Comparison of ENCODE assay signal across 17 cellular contexts in genomic region chr2:47429795-47430194, GRCh38. TPM values are rescaled to one million over a fixed set of nuclear protein-coding genes. Genes with fewer than 3 reads are reported as not detected.
A peak's percentile ranks its signal among the peaks of the same experiment; 100 is the strongest.
DNase-seq lines count a peak whose midpoint lies in the region; ATAC-seq, FAIRE-seq and TF ChIP-seq lines count a peak whose summit lies in the region.
"Had no signal": no experiment of that assay in that cellular context is flagged by ENCODE, and none has a peak within 500 bp of the region (broad histone marks: within the 10 kb centered on the region; RNA-seq: fewer than 3 reads in every experiment).

No MANE protein-coding gene starts in this region.

- H3K4me2 ChIP-seq in GM23248 (ENCODE audit: unreplicated experiment), result no peak overlapping the region

- no peaks in the 10 kb centered on the region for H3K9me2 ChIP-seq in GM23248 (ENCODE audit: insufficient read depth)

- no peaks in the 10 kb centered on the region for H3K4me1 ChIP-seq in GM23248 (ENCODE audit: insufficient read depth)
- H3K4me1 ChIP-seq: parathyroid adenoma, Peyer's patch, vagina had no signal

- in situ Hi-C loops in GM23248 (cut with MboI), result no loop called here

- no peaks in the 10 kb centered on the region for H3K9me3 ChIP-seq in GM23248 (ENCODE audit: low read depth)
- H3K9me3 ChIP-seq: Peyer's patch, vagina had no signal

- H4K20me1 ChIP-seq in GM23248 (ENCODE audit: insufficient read depth), result no peaks in the 10 kb centered on the region

- no peak overlapping the region for H3K4me3 ChIP-seq in GM23248
- H3K4me3 ChIP-seq: Peyer's patch, vagina had no signal

- no peak overlapping the region for H2AFZ ChIP-seq in GM23248
- H2AFZ ChIP-seq: parathyroid adenoma had no signal

- ATAC-seq in SK-N-SH treated with all-trans-retinoic acid at 6 μM for 48 hours, result peak; percentile 92
- ATAC-seq in GM21737 (IDR thresholded peaks at IDR 0.05; ENCODE audit: unreplicated experiment), result no peak
- ATAC-seq in HG03469 (IDR thresholded peaks at IDR 0.05; ENCODE audit: unreplicated experiment), result no peak
- ATAC-seq: CD8-positive, alpha-beta T cell; stimulated activated naive CD8-positive, alpha-beta T cell treated with anti-CD3 and anti-CD28 coated beads, Interleukin-15, amount 100 ng/mL, for 72 hours had no signal

- DNase-seq in GM23248, result peak; percentile 86
- peak; percentile 73 for DNase-seq in fibroblast of gingiva (ENCODE audit: low read depth)
- peak; percentile 26 for DNase-seq in urothelium cell line (ENCODE audit: low spot score)
- no peak for DNase-seq in NCI-H128 (lab: John Stamatoyannopoulos, UW; ENCODE audit: unreplicated experiment)
- DNase-seq: activated naive CD4-positive, alpha-beta T cell treated with anti-CD3 and anti-CD28 coated beads for 36 hours; CD8-positive, alpha-beta T cell; NCI-H1930; NCI-H526; Peyer's patch; stimulated activated naive CD8-positive, alpha-beta T cell treated with anti-CD3 and anti-CD28 coated beads, Interleukin-15, amount 100 ng/mL, for 72 hours; WERI-Rb-1 had no signal

- H3K9ac ChIP-seq in GM23248, result no peak overlapping the region
- H3K9ac ChIP-seq: parathyroid adenoma had no signal

- no peak overlapping the region for H3K27ac ChIP-seq in GM23248
- H3K27ac ChIP-seq: parathyroid adenoma, Peyer's patch, vagina, WERI-Rb-1 had no signal

- H3K79me2 ChIP-seq in GM23248 (ENCODE audit: insufficient read depth), result no peaks in the 10 kb centered on the region
- H3K79me2 ChIP-seq: parathyroid adenoma had no signal

- H3F3A ChIP-seq in GM23248 (ENCODE audit: insufficient read depth), result no peaks in the 10 kb centered on the region

- WGBS in GM23248 (ENCODE audit: low coverage in 1 of 2, low lambda C conversion rate in 2 of 2, missing lambda C conversion rate in 2 of 2), 2 experiments, result 70 to 73% methylated on average over 6 of the region's 6 CpGs

- no peak for FAIRE-seq in urothelium cell line (lab: Jason Lieb, UNC)
- FAIRE-seq: endometrium had no signal

- H3K36me3 ChIP-seq in GM23248 (ENCODE audit: low read depth), result 0 out of 2 replicates have a peak, but pooled peaks cover 7% of the 10 kb centered on the region

- no peaks in the 10 kb centered on the region for H3K27me3 ChIP-seq in GM23248 (replicated peaks; ENCODE audit: insufficient read depth)
- H3K27me3 ChIP-seq: Peyer's patch, vagina had no signal

TF ChIP-seq in SK-N-SH treated with all-trans-retinoic acid at 6 μM for 48 hours, 23 proteins besides CTCF, POLR2A, EP300 and RAD21:
- TF ChIP-seq ZNF8 (CRISPR knock-in tag; IDR thresholded peaks at IDR 0.05), result no peak
- no peak for TF ChIP-seq TSHZ2 (CRISPR knock-in tag; IDR thresholded peaks at IDR 0.05)

RNA-seq across cellular contexts. Expression of gene MSH2, which starts 26.8 kb away (rescaled TPM):
- total RNA-seq in GM23248 (2014; rRNA removed; shearing (Covaris generic)), result 21.6 and 21.8 TPM in 2 replicates
- polyA plus RNA-seq in GM23248 (2016; fragmentation: Nextera tagmentation; extraction: Ambion mirVana), result 17.1 and 17.8 TPM in 2 replicates
